21 cellular contexts compared by ENCODE assay signal in genomic region chr17:46020998-46021397, GRCh38. TPM values are rescaled to one million over a fixed set of nuclear protein-coding genes. Genes with fewer than 3 reads are reported as not detected.
DNase-seq lines count a peak whose midpoint lies in the region; ATAC-seq, FAIRE-seq and TF ChIP-seq lines count a peak whose summit lies in the region.
"Had no signal": no experiment of that assay in that cellular context is flagged by ENCODE, and none has a peak within 500 bp of the region (broad histone marks: within the 10 kb centered on the region; RNA-seq: fewer than 3 reads in every experiment).

No MANE protein-coding gene starts in this region.

- no peak overlapping the region for H3K27ac ChIP-seq in kidney (ENCODE audit: low read depth in 2 of 2, low read length in 2 of 2)
- H3K27ac ChIP-seq: brain microvascular endothelial cell, C4-2B had no signal

- peaks cover 1% of the 10 kb centered on the region for H3K36me3 Mint-ChIP-seq in activated naive CD4-positive, alpha-beta T cell treated with anti-CD3 and anti-CD28 coated beads, Interleukin-2, amount 10 ng/mL, durations not matched to agents 7 days and 5 days
- peaks cover 2% of the 10 kb centered on the region for H3K36me3 Mint-ChIP-seq in activated naive CD4-positive, alpha-beta T cell treated with anti-CD3 and anti-CD28 coated beads for 36 hours (ENCODE audit: low read depth)
- peaks cover 3% of the 10 kb centered on the region; the same call in 1 of the 2 replicates for H3K36me3 Mint-ChIP-seq in WTC11
- peaks cover 34% of the 10 kb centered on the region for H3K36me3 Mint-ChIP-seq in stimulated activated memory B cell treated with anti-CD40 and anti-IgM and Interleukin-4, amounts not matched to agents 10 μg/mL and 1 μg/mL and 100 μg/mL, for 72 hours

- POLR2A ChIA-PET in WTC11 (lab: Charles Lee), result no interaction called here

- H3K27me3 Mint-ChIP-seq in activated naive CD4-positive, alpha-beta T cell treated with anti-CD3 and anti-CD28 coated beads, Interleukin-2, amount 10 ng/mL, durations not matched to agents 7 days and 5 days, result no peaks in the 10 kb centered on the region
- H3K27me3 Mint-ChIP-seq in activated naive CD4-positive, alpha-beta T cell treated with anti-CD3 and anti-CD28 coated beads for 36 hours (ENCODE audit: low read depth), result no peaks in the 10 kb centered on the region
- no peaks in the 10 kb centered on the region for H3K27me3 Mint-ChIP-seq in WTC11 (ENCODE audit: low read depth)
- H3K27me3 Mint-ChIP-seq in stimulated activated memory B cell treated with anti-CD40 and anti-IgM and Interleukin-4, amounts not matched to agents 10 μg/mL and 1 μg/mL and 100 μg/mL, for 72 hours, result no peaks in the 10 kb centered on the region

- CTCF ChIA-PET in activated naive CD4-positive, alpha-beta T cell treated with anti-CD3 and anti-CD28 coated beads, Interleukin-2, amount 10 ng/mL, durations not matched to agents 7 days and 5 days (lab: Charles Lee), result no interaction called here
- CTCF ChIA-PET in activated naive CD4-positive, alpha-beta T cell treated with anti-CD3 and anti-CD28 coated beads for 36 hours (lab: Charles Lee), result interaction anchor here (0.7 to 2.3 kb wide), 3 partner anchors 18 to 192 kb away, joined by 3 to 12 read pairs (median 3); no protein-coding TSS in a partner anchor
- CTCF ChIA-PET in WTC11 (lab: Charles Lee), result interaction anchor here (1.2 to 1.8 kb wide), 2 partner anchors 50 to 192 kb away, joined by 3 to 9 read pairs; no protein-coding TSS in a partner anchor

- peak; percentile 42 for ATAC-seq in WTC11
- no peak for ATAC-seq in stimulated activated memory B cell treated with anti-CD40 and anti-IgM and Interleukin-4, amounts not matched to agents 10 μg/mL and 1 μg/mL and 100 μg/mL, for 72 hours
- no peak for ATAC-seq in HG02973 (IDR thresholded peaks at IDR 0.05; ENCODE audit: unreplicated experiment)
- ATAC-seq: left ventricle myocardium superior had no signal

- intact Hi-C loops in activated naive CD4-positive, alpha-beta T cell treated with anti-CD3 and anti-CD28 coated beads for 36 hours (cut with micrococcal nuclease), result no loop called here
- intact Hi-C loops in kidney (cut with DNase I), result no loop called here

- H3K4me3 ChIP-seq in kidney (ENCODE audit: low read length in 2 of 2), result no peak overlapping the region
- H3K4me3 ChIP-seq: heart left ventricle had no signal

- no peaks in the 10 kb centered on the region for H3K4me1 ChIP-seq in kidney (ENCODE audit: control insufficient read depth in 1 of 2, insufficient read depth in 1 of 2, low read depth in 1 of 2, low read length in 2 of 2)

- no peaks in the 10 kb centered on the region for H3K9me3 ChIP-seq in kidney (ENCODE audit: control insufficient read depth in 1 of 2, low read length in 2 of 2)
- H3K9me3 ChIP-seq: heart left ventricle had no signal

- peaks cover 21% of the 10 kb centered on the region for H3K4me1 Mint-ChIP-seq in activated naive CD4-positive, alpha-beta T cell treated with anti-CD3 and anti-CD28 coated beads, Interleukin-2, amount 10 ng/mL, durations not matched to agents 7 days and 5 days
- H3K4me1 Mint-ChIP-seq in activated naive CD4-positive, alpha-beta T cell treated with anti-CD3 and anti-CD28 coated beads for 36 hours (ENCODE audit: low read depth), result peaks cover 13% of the 10 kb centered on the region
- H3K4me1 Mint-ChIP-seq in WTC11, result no peaks in the 10 kb centered on the region
- H3K4me1 Mint-ChIP-seq in stimulated activated memory B cell treated with anti-CD40 and anti-IgM and Interleukin-4, amounts not matched to agents 10 μg/mL and 1 μg/mL and 100 μg/mL, for 72 hours, result peaks cover 56% of the 10 kb centered on the region

- no peak for FAIRE-seq in kidney (lab: Jason Lieb, UNC)

- TF ChIP-seq CTCF in WTC11 (IDR thresholded peaks at IDR 0.05) (no peak), kidney (IDR thresholded peaks at IDR 0.05; ENCODE audit: borderline replicate concordance, extremely low read depth, insufficient read depth) (no peak)

- no peak for DNase-seq in activated naive CD4-positive, alpha-beta T cell treated with anti-CD3 and anti-CD28 coated beads, Interleukin-2, amount 10 ng/mL, durations not matched to agents 7 days and 5 days
- no peak for DNase-seq in activated naive CD4-positive, alpha-beta T cell treated with anti-CD3 and anti-CD28 coated beads for 36 hours
- DNase-seq in WTC11 (ENCODE audit: low spot score) (no peak), kidney (peak; percentile 64), SW 1271 (lab: John Stamatoyannopoulos, UW) (no peak)
- no peak for DNase-seq in activated CD8-positive, alpha-beta memory T cell treated with anti-CD3 and anti-CD28 coated beads, Interleukin-2, amount 50 U/mL, for 48 hours
- DNase-seq: activated CD4-positive, alpha-beta T cell treated with anti-CD3 and anti-CD28 coated beads for 48 hours; brain microvascular endothelial cell; cortex of kidney; DMS153; heart left ventricle; left ventricle myocardium superior; NCI-H1417; NCI-H2107; NCI-H510A; NK-92 treated with Interleukin-12 subunit alpha and Interleukin-12 subunit beta, amount 100 ng/mL, for 24 hours had no signal

- H3K36me3 ChIP-seq in kidney (ENCODE audit: control insufficient read depth in 1 of 2, insufficient read depth in 2 of 2, low read length in 2 of 2), result no peaks in the 10 kb centered on the region
- H3K36me3 ChIP-seq: brain microvascular endothelial cell had no signal

- H3K9ac ChIP-seq in kidney (ENCODE audit: low read length in 2 of 2), result no peak overlapping the region

- H3K9me3 Mint-ChIP-seq in activated naive CD4-positive, alpha-beta T cell treated with anti-CD3 and anti-CD28 coated beads, Interleukin-2, amount 10 ng/mL, durations not matched to agents 7 days and 5 days, result peaks cover 3% of the 10 kb centered on the region
- H3K9me3 Mint-ChIP-seq in activated naive CD4-positive, alpha-beta T cell treated with anti-CD3 and anti-CD28 coated beads for 36 hours, result peaks cover 6% of the 10 kb centered on the region
- H3K9me3 Mint-ChIP-seq in WTC11, result no peaks in the 10 kb centered on the region
- no peaks in the 10 kb centered on the region for H3K9me3 Mint-ChIP-seq in stimulated activated memory B cell treated with anti-CD40 and anti-IgM and Interleukin-4, amounts not matched to agents 10 μg/mL and 1 μg/mL and 100 μg/mL, for 72 hours

- H3K27ac Mint-ChIP-seq in activated naive CD4-positive, alpha-beta T cell treated with anti-CD3 and anti-CD28 coated beads, Interleukin-2, amount 10 ng/mL, durations not matched to agents 7 days and 5 days, result peak overlapping the region; percentile 12
- H3K27ac Mint-ChIP-seq in activated naive CD4-positive, alpha-beta T cell treated with anti-CD3 and anti-CD28 coated beads for 36 hours, result no peak overlapping the region
- no peak overlapping the region for H3K27ac Mint-ChIP-seq in WTC11
- H3K27ac Mint-ChIP-seq in stimulated activated memory B cell treated with anti-CD40 and anti-IgM and Interleukin-4, amounts not matched to agents 10 μg/mL and 1 μg/mL and 100 μg/mL, for 72 hours, result peak overlapping the region; percentile 98

- H3K4me3 Mint-ChIP-seq in activated naive CD4-positive, alpha-beta T cell treated with anti-CD3 and anti-CD28 coated beads, Interleukin-2, amount 10 ng/mL, durations not matched to agents 7 days and 5 days, result no peak overlapping the region
- H3K4me3 Mint-ChIP-seq in activated naive CD4-positive, alpha-beta T cell treated with anti-CD3 and anti-CD28 coated beads for 36 hours, result no peak overlapping the region
- no peak overlapping the region for H3K4me3 Mint-ChIP-seq in WTC11
- H3K4me3 Mint-ChIP-seq in stimulated activated memory B cell treated with anti-CD40 and anti-IgM and Interleukin-4, amounts not matched to agents 10 μg/mL and 1 μg/mL and 100 μg/mL, for 72 hours, result no peak overlapping the region

TF ChIP-seq in WTC11, 78 proteins besides CTCF, POLR2A, EP300 and RAD21 (continues in another document):
- TF ChIP-seq, protein P1, sequence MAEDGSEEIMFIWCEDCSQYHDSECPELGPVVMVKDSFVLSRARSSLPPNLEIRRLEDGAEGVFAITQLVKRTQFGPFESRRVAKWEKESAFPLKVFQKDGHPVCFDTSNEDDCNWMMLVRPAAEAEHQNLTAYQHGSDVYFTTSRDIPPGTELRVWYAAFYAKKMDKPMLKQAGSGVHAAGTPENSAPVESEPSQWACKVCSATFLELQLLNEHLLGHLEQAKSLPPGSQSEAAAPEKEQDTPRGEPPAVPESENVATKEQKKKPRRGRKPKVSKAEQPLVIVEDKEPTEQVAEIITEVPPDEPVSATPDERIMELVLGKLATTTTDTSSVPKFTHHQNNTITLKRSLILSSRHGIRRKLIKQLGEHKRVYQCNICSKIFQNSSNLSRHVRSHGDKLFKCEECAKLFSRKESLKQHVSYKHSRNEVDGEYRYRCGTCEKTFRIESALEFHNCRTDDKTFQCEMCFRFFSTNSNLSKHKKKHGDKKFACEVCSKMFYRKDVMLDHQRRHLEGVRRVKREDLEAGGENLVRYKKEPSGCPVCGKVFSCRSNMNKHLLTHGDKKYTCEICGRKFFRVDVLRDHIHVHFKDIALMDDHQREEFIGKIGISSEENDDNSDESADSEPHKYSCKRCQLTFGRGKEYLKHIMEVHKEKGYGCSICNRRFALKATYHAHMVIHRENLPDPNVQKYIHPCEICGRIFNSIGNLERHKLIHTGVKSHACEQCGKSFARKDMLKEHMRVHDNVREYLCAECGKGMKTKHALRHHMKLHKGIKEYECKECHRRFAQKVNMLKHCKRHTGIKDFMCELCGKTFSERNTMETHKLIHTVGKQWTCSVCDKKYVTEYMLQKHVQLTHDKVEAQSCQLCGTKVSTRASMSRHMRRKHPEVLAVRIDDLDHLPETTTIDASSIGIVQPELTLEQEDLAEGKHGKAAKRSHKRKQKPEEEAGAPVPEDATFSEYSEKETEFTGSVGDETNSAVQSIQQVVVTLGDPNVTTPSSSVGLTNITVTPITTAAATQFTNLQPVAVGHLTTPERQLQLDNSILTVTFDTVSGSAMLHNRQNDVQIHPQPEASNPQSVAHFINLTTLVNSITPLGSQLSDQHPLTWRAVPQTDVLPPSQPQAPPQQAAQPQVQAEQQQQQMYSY (CRISPR knock-in tag; IDR thresholded peaks at IDR 0.05), result no peak

RNA-seq across cellular contexts. Expression of gene STH, which starts 21.9 kb away (rescaled TPM):
- not detected for total RNA-seq in activated naive CD4-positive, alpha-beta T cell treated with anti-CD3 and anti-CD28 coated beads for 36 hours
- total RNA-seq in WTC11 (2021) (not detected in 3 replicates), kidney (not detected)
- polyA plus RNA-seq in kidney (ENCODE audit: insufficient read depth, low read depth, low replicate concordance), result not detected
- total RNA-seq: left ventricle myocardium superior, mononuclear cell, RPMI7951 had no signal

Comparison
In these comparisons a context has a peak if more than half of its experiments do, and no peak if none do; other contexts are left out.
1. H3K27ac Mint-ChIP-seq: peak in activated naive CD4-positive, alpha-beta T cell treated with anti-CD3 and anti-CD28 coated beads, Interleukin-2, amount 10 ng/mL, durations not matched to agents 7 days and 5 days (single experiment) and stimulated activated memory B cell treated with anti-CD40 and anti-IgM and Interleukin-4, amounts not matched to agents 10 μg/mL and 1 μg/mL and 100 μg/mL, for 72 hours (single experiment); none in activated naive CD4-positive, alpha-beta T cell treated with anti-CD3 and anti-CD28 coated beads for 36 hours (single experiment) and WTC11 (single experiment).